In the genomic region with DNA sequence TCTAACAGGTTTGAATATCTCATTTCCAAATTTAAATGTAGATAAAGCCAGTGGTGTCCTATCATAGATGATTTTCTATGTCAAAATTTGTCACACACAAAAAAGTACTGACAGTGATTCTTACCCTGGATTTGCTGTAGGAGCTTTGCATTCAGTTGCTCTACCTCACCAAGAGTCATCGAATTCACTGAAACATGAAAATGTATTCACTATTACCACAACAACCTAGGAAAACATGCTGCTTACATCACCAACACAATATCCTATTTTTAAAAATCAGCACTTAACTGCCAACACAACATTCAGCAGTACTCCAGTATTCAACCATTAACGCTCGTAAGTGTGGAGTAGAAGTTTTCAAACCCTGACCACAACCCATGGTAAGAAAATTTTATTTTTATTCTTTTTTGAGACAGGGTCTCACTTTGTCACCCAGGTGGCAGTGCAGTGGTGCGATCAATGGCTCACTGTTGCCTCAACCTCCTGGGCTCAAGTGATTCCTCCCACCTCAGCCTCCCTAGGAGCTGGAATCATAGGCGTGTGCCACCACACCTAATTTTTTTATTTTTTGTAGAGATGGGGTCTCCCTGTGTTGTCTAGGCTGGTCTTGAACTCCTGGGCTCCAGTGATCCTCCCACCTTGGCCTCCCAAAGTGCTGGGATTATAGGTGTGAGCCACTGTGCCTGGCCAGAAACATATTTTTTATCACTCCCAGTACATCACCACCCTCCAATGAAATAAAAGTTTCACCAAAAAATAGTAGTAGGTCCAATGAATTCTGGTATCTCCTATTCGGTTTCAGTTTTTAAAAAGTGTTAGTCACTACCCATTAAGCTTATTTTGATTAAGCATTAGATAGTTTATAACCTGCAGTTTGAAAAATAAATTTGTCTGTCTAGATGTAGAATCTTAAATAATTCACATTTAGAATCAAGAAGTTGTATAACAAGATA, we compare ENCODE assay signal across 1 cellular context.
TF ChIP-seq lines count a peak whose summit lies in the region.

No MANE protein-coding gene starts in this region.

TF ChIP-seq in WTC11, 78 proteins besides CTCF, POLR2A, EP300 and RAD21 (continued from another document):
- TF ChIP-seq, protein P1, sequence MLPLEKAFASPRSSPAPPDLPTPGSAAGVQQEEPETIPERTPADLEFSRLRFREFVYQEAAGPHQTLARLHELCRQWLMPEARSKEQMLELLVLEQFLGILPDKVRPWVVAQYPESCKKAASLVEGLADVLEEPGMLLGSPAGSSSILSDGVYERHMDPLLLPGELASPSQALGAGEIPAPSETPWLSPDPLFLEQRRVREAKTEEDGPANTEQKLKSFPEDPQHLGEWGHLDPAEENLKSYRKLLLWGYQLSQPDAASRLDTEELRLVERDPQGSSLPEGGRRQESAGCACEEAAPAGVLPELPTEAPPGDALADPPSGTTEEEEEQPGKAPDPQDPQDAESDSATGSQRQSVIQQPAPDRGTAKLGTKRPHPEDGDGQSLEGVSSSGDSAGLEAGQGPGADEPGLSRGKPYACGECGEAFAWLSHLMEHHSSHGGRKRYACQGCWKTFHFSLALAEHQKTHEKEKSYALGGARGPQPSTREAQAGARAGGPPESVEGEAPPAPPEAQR (CRISPR knock-in tag; IDR thresholded peaks at IDR 0.05): no peak
- TF ChIP-seq, protein P2, sequence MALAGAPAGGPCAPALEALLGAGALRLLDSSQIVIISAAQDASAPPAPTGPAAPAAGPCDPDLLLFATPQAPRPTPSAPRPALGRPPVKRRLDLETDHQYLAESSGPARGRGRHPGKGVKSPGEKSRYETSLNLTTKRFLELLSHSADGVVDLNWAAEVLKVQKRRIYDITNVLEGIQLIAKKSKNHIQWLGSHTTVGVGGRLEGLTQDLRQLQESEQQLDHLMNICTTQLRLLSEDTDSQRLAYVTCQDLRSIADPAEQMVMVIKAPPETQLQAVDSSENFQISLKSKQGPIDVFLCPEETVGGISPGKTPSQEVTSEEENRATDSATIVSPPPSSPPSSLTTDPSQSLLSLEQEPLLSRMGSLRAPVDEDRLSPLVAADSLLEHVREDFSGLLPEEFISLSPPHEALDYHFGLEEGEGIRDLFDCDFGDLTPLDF (CRISPR knock-in tag; IDR thresholded peaks at IDR 0.05): no peak
- TF ChIP-seq GRHL2 (CRISPR knock-in tag; IDR thresholded peaks at IDR 0.05; ENCODE audit: insufficient replicate concordance, severe bottlenecking) (no peak), ETV6 (CRISPR knock-in tag; IDR thresholded peaks at IDR 0.05) (no peak), EMX1 (CRISPR knock-in tag; IDR thresholded peaks at IDR 0.05) (no peak), ZNF416 (CRISPR knock-in tag; IDR thresholded peaks at IDR 0.05) (no peak)
- TF ChIP-seq, protein P3, sequence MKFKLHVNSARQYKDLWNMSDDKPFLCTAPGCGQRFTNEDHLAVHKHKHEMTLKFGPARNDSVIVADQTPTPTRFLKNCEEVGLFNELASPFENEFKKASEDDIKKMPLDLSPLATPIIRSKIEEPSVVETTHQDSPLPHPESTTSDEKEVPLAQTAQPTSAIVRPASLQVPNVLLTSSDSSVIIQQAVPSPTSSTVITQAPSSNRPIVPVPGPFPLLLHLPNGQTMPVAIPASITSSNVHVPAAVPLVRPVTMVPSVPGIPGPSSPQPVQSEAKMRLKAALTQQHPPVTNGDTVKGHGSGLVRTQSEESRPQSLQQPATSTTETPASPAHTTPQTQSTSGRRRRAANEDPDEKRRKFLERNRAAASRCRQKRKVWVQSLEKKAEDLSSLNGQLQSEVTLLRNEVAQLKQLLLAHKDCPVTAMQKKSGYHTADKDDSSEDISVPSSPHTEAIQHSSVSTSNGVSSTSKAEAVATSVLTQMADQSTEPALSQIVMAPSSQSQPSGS (CRISPR knock-in tag; IDR thresholded peaks at IDR 0.05; ENCODE audit: borderline replicate concordance, low read depth): no peak
- TF ChIP-seq, protein P4, sequence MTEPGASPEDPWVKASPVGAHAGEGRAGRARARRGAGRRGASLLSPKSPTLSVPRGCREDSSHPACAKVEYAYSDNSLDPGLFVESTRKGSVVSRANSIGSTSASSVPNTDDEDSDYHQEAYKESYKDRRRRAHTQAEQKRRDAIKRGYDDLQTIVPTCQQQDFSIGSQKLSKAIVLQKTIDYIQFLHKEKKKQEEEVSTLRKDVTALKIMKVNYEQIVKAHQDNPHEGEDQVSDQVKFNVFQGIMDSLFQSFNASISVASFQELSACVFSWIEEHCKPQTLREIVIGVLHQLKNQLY (CRISPR knock-in tag; IDR thresholded peaks at IDR 0.05): no peak
